In genomic region chr12:109473526-109474270, GRCh38 we compare ENCODE assay signal across 8 cellular contexts. TPM values are rescaled to one million over a fixed set of nuclear protein-coding genes. Genes with fewer than 3 reads are reported as not detected.
DNase-seq lines count a peak whose midpoint lies in the region; ATAC-seq and TF ChIP-seq lines count a peak whose summit lies in the region.
"Not testable (repeated sequence)": the region's sequence is repeated elsewhere in the genome, so short reads cannot be mapped to it uniquely, and the experiment has no call there.

No MANE protein-coding gene starts in this region.

- H4K20me1 ChIP-seq in Loucy (ENCODE audit: insufficient read depth, low read length, poor library complexity, severe bottlenecking), result peaks cover 32% of the 10 kb centered on the region
- peaks cover 58% of the 10 kb centered on the region for H4K20me1 ChIP-seq in osteoblast (ENCODE audit: insufficient read depth, low read length)
- H4K20me1 ChIP-seq in smooth muscle cell (ENCODE audit: low read depth), result peaks cover 76% of the 10 kb centered on the region

- not testable (repeated sequence) for ATAC-seq in gastroesophageal sphincter

- TF ChIP-seq CTCF in Loucy (conservative IDR thresholded peaks at IDR 0.05; ENCODE audit: low read length); coronary artery (IDR thresholded peaks at IDR 0.05); gastroesophageal sphincter (IDR thresholded peaks at IDR 0.05); osteoblast (IDR thresholded peaks at IDR 0.05; ENCODE audit: extremely low read depth, low read depth, low read length); smooth muscle cell (IDR thresholded peaks at IDR 0.05; ENCODE audit: borderline replicate concordance, insufficient read depth, poor library complexity, severe bottlenecking): not testable (repeated sequence)
- peak in 1 of 6 experiments; percentile 14 for TF ChIP-seq CTCF in thyroid gland (IDR thresholded peaks at IDR 0.05)

- not testable (repeated sequence) for H3F3A ChIP-seq in Loucy (ENCODE audit: low read depth); smooth muscle cell (ENCODE audit: low read depth)

- not testable (repeated sequence) for H3K4me3 ChIP-seq in Loucy (ENCODE audit: low read length, poor library complexity, severe bottlenecking); gastroesophageal sphincter; mesodermal cell (ENCODE audit: extremely low read depth, insufficient read depth, low read length, poor library complexity, severe bottlenecking); osteoblast (ENCODE audit: insufficient read depth, low read length); smooth muscle cell; thyroid gland (replicated peaks in 1 of 3)
- H3K4me3 ChIP-seq in coronary artery, result peak overlapping the region; percentile 6

- TF ChIP-seq POLR2A in gastroesophageal sphincter (IDR thresholded peaks at IDR 0.05), result not testable (repeated sequence)
- TF ChIP-seq POLR2A in thyroid gland (IDR thresholded peaks at IDR 0.05), result peak in 1 of 2 donors; percentile 30

- not testable (repeated sequence) for H3K9me3 ChIP-seq in Loucy (ENCODE audit: insufficient read depth, low read depth, low read length); gastroesophageal sphincter; mesodermal cell (ENCODE audit: control insufficient read depth, low read length); osteoblast (ENCODE audit: low read depth, low read length); smooth muscle cell (replicated peaks; ENCODE audit: low read depth); thyroid gland

- intact Hi-C loops in thyroid gland (cut with DNase I), result not testable (repeated sequence)

- H3K4me2 ChIP-seq in Loucy (ENCODE audit: low read depth, low read length, poor library complexity, severe bottlenecking) (peak overlapping the region; percentile 88), smooth muscle cell (peak overlapping the region; percentile 99)
- H3K4me2 ChIP-seq in osteoblast (ENCODE audit: insufficient read depth, low read length), result not testable (repeated sequence)

- H3K27me3 ChIP-seq in Loucy (ENCODE audit: insufficient read depth, low read length, poor library complexity, severe bottlenecking); gastroesophageal sphincter; osteoblast (ENCODE audit: insufficient read depth, low read length); smooth muscle cell (ENCODE audit: low read depth); thyroid gland: not testable (repeated sequence)

- 84 to 86% methylated on average over 8 to 11 of the region's 16 CpGs for WGBS in gastroesophageal sphincter (ENCODE audit: low coverage in 1 of 2), 2 donors
- WGBS in mesodermal cell (ENCODE audit: insufficient coverage in 2 of 2), 2 experiments, result 95 to 96% methylated on average over 13 to 15 of the region's 16 CpGs
- WGBS in smooth muscle cell (ENCODE audit: low lambda C conversion rate), result 96% methylated on average over 16 of the region's 16 CpGs
- 46 to 55% methylated on average over 16 of the region's 16 CpGs for WGBS in thyroid gland, 2 donors

- peaks cover 27% of the 10 kb centered on the region for H3K4me1 ChIP-seq in Loucy (ENCODE audit: insufficient read depth, low read length, poor library complexity, severe bottlenecking)
- H3K4me1 ChIP-seq in gastroesophageal sphincter, result peaks cover 2 to 83% (median 22%) of the 10 kb centered on the region in 3 donors
- H3K4me1 ChIP-seq in mesodermal cell (ENCODE audit: control insufficient read depth, insufficient read depth, low read length, poor library complexity, severe bottlenecking), result peaks cover 33% of the 10 kb centered on the region
- peaks cover 34% of the 10 kb centered on the region for H3K4me1 ChIP-seq in osteoblast (ENCODE audit: insufficient read depth, low read length)
- peaks cover 15% of the 10 kb centered on the region for H3K4me1 ChIP-seq in smooth muscle cell (ENCODE audit: low read depth)
- peaks cover 58 to 80% of the 10 kb centered on the region in 2 donors for H3K4me1 ChIP-seq in thyroid gland

- peak; percentile 76 for DNase-seq in DMS79 (lab: John Stamatoyannopoulos, UW)
- not testable (repeated sequence) for DNase-seq in coronary artery (ENCODE audit: low spot score); osteoblast (ENCODE audit: insufficient read length, low spot score, missing footprints); smooth muscle cell (lab: John Stamatoyannopoulos, UW; ENCODE audit: unreplicated experiment)
- peak; percentile 93 for DNase-seq in thyroid gland

- H3K9me2 ChIP-seq in Loucy (replicated peaks; ENCODE audit: low read depth, low read length), result not testable (repeated sequence)

- not testable (repeated sequence) for H2AFZ ChIP-seq in Loucy (ENCODE audit: low read length); osteoblast (ENCODE audit: low read length); smooth muscle cell (ENCODE audit: low read depth)

- H3K36me3 ChIP-seq in Loucy (ENCODE audit: insufficient read depth, low read length); smooth muscle cell (ENCODE audit: low read depth); thyroid gland: not testable (repeated sequence)
- H3K36me3 ChIP-seq in gastroesophageal sphincter (peaks cover 0 to 17% of the 10 kb centered on the region in 2 donors), mesodermal cell (ENCODE audit: control insufficient read depth, insufficient read depth, low read length) (peaks cover 66% of the 10 kb centered on the region), osteoblast (ENCODE audit: insufficient read depth, low read length) (peaks cover 37% of the 10 kb centered on the region)

- H3K79me2 ChIP-seq in Loucy (ENCODE audit: insufficient read depth, low read length) (peaks cover 93% of the 10 kb centered on the region), osteoblast (ENCODE audit: insufficient read depth, low read length) (peaks cover 97% of the 10 kb centered on the region), smooth muscle cell (ENCODE audit: low read depth) (peaks cover 97% of the 10 kb centered on the region)

- H3K27ac ChIP-seq in coronary artery (peak overlapping the region; percentile 11 to 43), gastroesophageal sphincter (peak overlapping the region in 3 of 4 donors; percentile 45 to 98 (median 98)), mesodermal cell (ENCODE audit: low read depth, low read length, severe bottlenecking) (peak overlapping the region; percentile 16), osteoblast (ENCODE audit: low read depth, low read length) (peak overlapping the region; percentile 99), smooth muscle cell (ENCODE audit: low read depth) (peak overlapping the region; percentile 75), thyroid gland (peak overlapping the region; percentile 97 to 99 (median 98))

- not testable (repeated sequence) for H3K9ac ChIP-seq in Loucy (ENCODE audit: low read depth, low read length, poor library complexity, severe bottlenecking); smooth muscle cell (ENCODE audit: low read depth)

- TF ChIP-seq EP300 in gastroesophageal sphincter (IDR thresholded peaks at IDR 0.05), result not testable (repeated sequence)

RNA-seq across cellular contexts. Expression of gene KCTD10, which starts 3.4 kb away (rescaled TPM):
- 100 to 1,000 TPM in 1 of 4 donors, 10 to 100 TPM in 3; 76.8 to 104 (median 94.5) TPM for total RNA-seq in gastroesophageal sphincter
- 94.1 TPM for polyA plus RNA-seq in mesodermal cell (2013, experiment 1 of 2)
- 84.8 TPM for polyA plus RNA-seq in mesodermal cell (2013, experiment 2 of 2)
- 94.6 and 102 TPM in 2 replicates for total RNA-seq in osteoblast
- 89.7 and 111 TPM in 2 replicates for total RNA-seq in smooth muscle cell
- 63.7 and 79.6 TPM in 2 replicates for polyA plus RNA-seq in smooth muscle cell
- total RNA-seq in thyroid gland, result 100 to 1,000 TPM in 1 of 4 donors, 10 to 100 TPM in 3; 70.3 to 149 (median 85.4) TPM

RNA-seq across cellular contexts. Expression of gene UBE3B, which starts 3.7 kb away (rescaled TPM):
- total RNA-seq in gastroesophageal sphincter (10 to 100 TPM; 45.2 to 63.6 (median 62.8) TPM), osteoblast (34.8 and 40.9 TPM in 2 replicates), smooth muscle cell (45.5 and 62.9 TPM in 2 replicates), thyroid gland (10 to 100 TPM; 52.2 to 72.5 (median 65.5) TPM)
- polyA plus RNA-seq in mesodermal cell (2013, experiment 1 of 2), result 30.0 TPM
- polyA plus RNA-seq in mesodermal cell (2013, experiment 2 of 2), result 24.4 TPM
- polyA plus RNA-seq in smooth muscle cell, result 21.8 and 24.2 TPM in 2 replicates

Comparison
In these comparisons a context has a peak if more than half of its experiments do, and no peak if none do; other contexts are left out.
1. H3K27ac ChIP-seq: peak in every context shown above with its lines; median percentile 99 in osteoblast; 98 in gastroesophageal sphincter; 98 in thyroid gland; 75 in smooth muscle cell; 27 in coronary artery; 16 in mesodermal cell.